29 cellular contexts compared by ENCODE assay signal in genomic region chr2:218296200-218296599, GRCh38. TPM values are rescaled to one million over a fixed set of nuclear protein-coding genes. Genes with fewer than 3 reads are reported as not detected.
A peak's percentile ranks its signal among the peaks of the same experiment; 100 is the strongest.
DNase-seq lines count a peak whose midpoint lies in the region; TF ChIP-seq lines count a peak whose summit lies in the region.
"Had no signal": no experiment of that assay in that cellular context is flagged by ENCODE, and none has a peak within 500 bp of the region (broad histone marks: within the 10 kb centered on the region; RNA-seq: fewer than 3 reads in every experiment).

No MANE protein-coding gene starts in this region.

- H3K4me1 ChIP-seq in HEK293 (ENCODE audit: control insufficient read depth, insufficient read depth, low read length) (peaks cover 3% of the 10 kb centered on the region; the same call in 1 of the 2 replicates), thyroid gland (peaks cover 60 to 70% of the 10 kb centered on the region in 2 donors), SJCRH30 (peaks cover 7% of the 10 kb centered on the region; the same call in 1 of the 2 replicates)

- CTCF ChIA-PET in HEK293 (lab: Yijun Ruan, JAX), result interaction anchor here (0.6 to 8.8 kb wide), 5 partner anchors 9 to 221 kb away, joined by 3 to 89 read pairs (median 5); partner anchors contain the start of genes AAMP and PNKD

- peak in 1 of 2 donors; percentile 37 for TF ChIP-seq POLR2A in thyroid gland (IDR thresholded peaks at IDR 0.05)

- DNase-seq in mesothelial cell of epicardium (ENCODE audit: low spot score in 2 of 2, unreplicated experiment in 2 of 2) (no peak), thyroid gland (peak; percentile 73 to 75), KG1 (lab: John Stamatoyannopoulos, UW) (no peak), SJCRH30 (no peak), NK-92 (lab: John Stamatoyannopoulos, UW; ENCODE audit: unreplicated experiment) (no peak)
- DNase-seq: activated CD4-positive, alpha-beta T cell treated with anti-CD3 and anti-CD28 coated beads, Interleukin-2, amount 10 ng/mL, durations not matched to agents 7 days and 5 days; aorta; cerebellar nuclear complex; effector memory CD4-positive, alpha-beta T cell; immature natural killer cell; Kasumi-1; left ventricle myocardium inferior; mucosa of descending colon; NCI-H187; NCI-H2171 treated with DMSO at 0.1 percent for 48 hours; NCI-H526 treated with DMSO at 0.1 percent for 48 hours; sigmoid colon; SK-N-SH; stimulated activated naive CD8-positive, alpha-beta T cell treated with anti-CD3 and anti-CD28 coated beads, Interleukin-15, Interleukin-2, amounts not matched to agents 100 U/mL and 50 U/mL, for 24 hours; T-helper 2 cell; WERI-Rb-1 had no signal

- H3K27ac Mint-ChIP-seq in mesothelial cell of epicardium, result peak overlapping the region; percentile 87
- H3K27ac Mint-ChIP-seq: activated CD4-positive, alpha-beta T cell treated with anti-CD3 and anti-CD28 coated beads, Interleukin-2, amount 10 ng/mL, durations not matched to agents 7 days and 5 days; activated naive CD4-positive, alpha-beta T cell treated with anti-CD3 and anti-CD28 coated beads, Interleukin-2, amount 50 U/mL, for 24 hours had no signal

- H3K27me3 Mint-ChIP-seq in mesothelial cell of epicardium (ENCODE audit: low read depth), result no peaks in the 10 kb centered on the region
- H3K27me3 Mint-ChIP-seq: activated naive CD4-positive, alpha-beta T cell treated with anti-CD3 and anti-CD28 coated beads, Interleukin-2, amount 50 U/mL, for 24 hours had no signal

- H3K4me3 Mint-ChIP-seq in mesothelial cell of epicardium, result no peak overlapping the region
- H3K4me3 Mint-ChIP-seq: activated CD4-positive, alpha-beta T cell treated with anti-CD3 and anti-CD28 coated beads, Interleukin-2, amount 10 ng/mL, durations not matched to agents 7 days and 5 days; activated naive CD4-positive, alpha-beta T cell treated with anti-CD3 and anti-CD28 coated beads, Interleukin-2, amount 50 U/mL, for 24 hours; immature natural killer cell; neural crest cell had no signal

- no peak for TF ChIP-seq CTCF in HEK293 (tag by site-specific recombination; IDR thresholded peaks at IDR 0.05)
- no peak for TF ChIP-seq CTCF in mesothelial cell of epicardium (IDR thresholded peaks at IDR 0.05; ENCODE audit: unreplicated experiment)
- no peak for TF ChIP-seq CTCF in thyroid gland (IDR thresholded peaks at IDR 0.05)

- no peaks in the 10 kb centered on the region for H3K27me3 ChIP-seq in thyroid gland
- H3K27me3 ChIP-seq in SJCRH30, result no peaks in the 10 kb centered on the region
- H3K27me3 ChIP-seq: BLaER1 treated with 17β-estradiol and CSF1 and Interleukin-3, amounts not matched to agents 10 nM and 100 nM; sigmoid colon had no signal

- peaks cover 60% of the 10 kb centered on the region for H3K4me1 Mint-ChIP-seq in mesothelial cell of epicardium

- POLR2A ChIA-PET in HEK293 (lab: Yijun Ruan, JAX), result interaction anchor here (1.7 kb wide), 1 partner anchor 9 kb away, joined by 6 read pairs; no protein-coding TSS in a partner anchor

- no peaks in the 10 kb centered on the region for H3K36me3 ChIP-seq in HEK293 (ENCODE audit: control insufficient read depth in 2 of 2, insufficient read depth in 1 of 2, low read length in 2 of 2)
- no peaks in the 10 kb centered on the region for H3K36me3 ChIP-seq in thyroid gland
- H3K36me3 ChIP-seq in SJCRH30, result no peaks in the 10 kb centered on the region
- H3K36me3 ChIP-seq: BLaER1 treated with 17β-estradiol and CSF1 and Interleukin-3, amounts not matched to agents 10 nM and 100 nM; left ventricle myocardium inferior; sigmoid colon; WERI-Rb-1 had no signal

- 49 to 68% methylated on average over 1 of the region's 1 CpG for WGBS in thyroid gland, 2 donors

- intact Hi-C loops in thyroid gland (cut with DNase I), result no loop called here

- H3K36me3 Mint-ChIP-seq in mesothelial cell of epicardium, result no peaks in the 10 kb centered on the region
- H3K36me3 Mint-ChIP-seq: activated naive CD4-positive, alpha-beta T cell treated with anti-CD3 and anti-CD28 coated beads, Interleukin-2, amount 50 U/mL, for 24 hours; immature natural killer cell had no signal

- H3K27ac ChIP-seq in HEK293 (ENCODE audit: extremely low read depth, low read depth, low read length), result no peak overlapping the region
- H3K27ac ChIP-seq in cingulate gyrus (ENCODE audit: low read depth, low read length), result peak overlapping the region; percentile 88
- peak overlapping the region; percentile 90 to 98 (median 97) for H3K27ac ChIP-seq in thyroid gland
- H3K27ac ChIP-seq in SJCRH30, result no peak overlapping the region
- H3K27ac ChIP-seq: BLaER1 treated with 17β-estradiol and CSF1 and Interleukin-3, amounts not matched to agents 10 nM and 100 nM; left ventricle myocardium inferior; WERI-Rb-1 had no signal

- H3K9me3 Mint-ChIP-seq in mesothelial cell of epicardium, result no peaks in the 10 kb centered on the region
- H3K9me3 Mint-ChIP-seq: activated CD4-positive, alpha-beta T cell treated with anti-CD3 and anti-CD28 coated beads, Interleukin-2, amount 10 ng/mL, durations not matched to agents 7 days and 5 days; activated naive CD4-positive, alpha-beta T cell treated with anti-CD3 and anti-CD28 coated beads, Interleukin-2, amount 50 U/mL, for 24 hours; immature natural killer cell; neural crest cell had no signal

- H3K9me3 ChIP-seq in HEK293 (ENCODE audit: control insufficient read depth, insufficient read depth, low read depth, low read length) (no peaks in the 10 kb centered on the region), thyroid gland (no peaks in the 10 kb centered on the region), SJCRH30 (replicated peaks) (no peaks in the 10 kb centered on the region)
- H3K9me3 ChIP-seq: BLaER1 treated with 17β-estradiol and CSF1 and Interleukin-3, amounts not matched to agents 10 nM and 100 nM; left ventricle myocardium inferior; mucosa of descending colon; sigmoid colon; SK-N-SH had no signal

- H3K4me3 ChIP-seq in HEK293 (ENCODE audit: low read depth, low read length), result no peak overlapping the region
- H3K4me3 ChIP-seq in thyroid gland (replicated peaks in 1 of 3), result no peak overlapping the region
- no peak overlapping the region for H3K4me3 ChIP-seq in SJCRH30
- H3K4me3 ChIP-seq: BLaER1 treated with 17β-estradiol and CSF1 and Interleukin-3, amounts not matched to agents 10 nM and 100 nM; left ventricle myocardium inferior; mucosa of descending colon; sigmoid colon had no signal

TF ChIP-seq in HEK293, 187 proteins besides CTCF, POLR2A, EP300 and RAD21:
- no peak for TF ChIP-seq ZNF302 (tag by site-specific recombination; IDR thresholded peaks at IDR 0.05; ENCODE audit: low read depth)
- 0 out of 2 replicates have a peak, but pooled peaks have one; percentile 23 for TF ChIP-seq PRDM10 (tag by site-specific recombination; IDR thresholded peaks at IDR 0.05)
- TF ChIP-seq KLF1 (tag by site-specific recombination; IDR thresholded peaks at IDR 0.05), result peak; percentile 79
- TF ChIP-seq WT1 (tag by site-specific recombination; IDR thresholded peaks at IDR 0.05), result 0 out of 2 replicates have a peak, but pooled peaks have one; percentile 9
- no peak for TF ChIP-seq ZNF335 (tag by site-specific recombination; conservative IDR thresholded peaks at IDR 0.05)

RNA-seq across cellular contexts. Expression of gene TMBIM1, which starts 3.9 kb away (rescaled TPM):
- total RNA-seq in mesothelial cell of epicardium, result 74.9 to 82.6 TPM (median 80.7 TPM) in 3 replicates
- 100 to 1,000 TPM; 272 to 341 (median 287) TPM for total RNA-seq in thyroid gland
- 10.3 and 11.2 TPM in 2 replicates for total RNA-seq in SJCRH30 (2014; rRNA removed; shearing (Covaris generic))

RNA-seq across cellular contexts. Expression of gene PNKD, which starts 25.9 kb away (rescaled TPM):
- total RNA-seq in mesothelial cell of epicardium (63.2 to 70.4 TPM (median 69.5 TPM) in 3 replicates), thyroid gland (100 to 1,000 TPM in 1 of 4 donors, 10 to 100 TPM in 3; 57.0 to 110 (median 81.8) TPM)
- total RNA-seq in SJCRH30 (2014; rRNA removed; shearing (Covaris generic)), result 49.8 and 57.9 TPM in 2 replicates

RNA-seq across cellular contexts. Expression of gene AAMP, which starts 26.3 kb away (rescaled TPM):
- 66.6 to 67.2 TPM (median 67.1 TPM) in 3 replicates for total RNA-seq in mesothelial cell of epicardium
- total RNA-seq in thyroid gland, result 100 to 1,000 TPM in 3 of 4 donors, 10 to 100 TPM in 1; 86.9 to 175 (median 121) TPM
- total RNA-seq in SJCRH30 (2014; rRNA removed; shearing (Covaris generic)), result 125 and 149 TPM in 2 replicates

RNA-seq across cellular contexts. Expression of gene GPBAR1, which starts 35.4 kb away (rescaled TPM):
- total RNA-seq in mesothelial cell of epicardium (0.55 to 0.93 TPM (median 0.78 TPM) in 3 replicates), thyroid gland (1 to 10 TPM in 2 of 4 donors, under 1 TPM in 2; 0.63 to 2.1 (median 1.4) TPM)
- total RNA-seq in SJCRH30 (2014; rRNA removed; shearing (Covaris generic)), result 0.24 and 0.25 TPM in 2 replicates
- total RNA-seq: Daoy, esophagus mucosa, frontal cortex had no signal

Comparison
In these comparisons a context has a peak if more than half of its experiments do, and no peak if none do; other contexts are left out.
1. H3K27ac ChIP-seq: peak in cingulate gyrus (single experiment) and thyroid gland (3 of 3); none in HEK293 (single experiment) and SJCRH30 (single experiment).
2. DNase-seq: peak in thyroid gland (2 of 2); none in mesothelial cell of epicardium (0 of 2), KG1 (single experiment), SJCRH30 (0 of 2) and NK-92 (single experiment).